ENCODE assay signal across 20 cellular contexts in the genomic region with DNA sequence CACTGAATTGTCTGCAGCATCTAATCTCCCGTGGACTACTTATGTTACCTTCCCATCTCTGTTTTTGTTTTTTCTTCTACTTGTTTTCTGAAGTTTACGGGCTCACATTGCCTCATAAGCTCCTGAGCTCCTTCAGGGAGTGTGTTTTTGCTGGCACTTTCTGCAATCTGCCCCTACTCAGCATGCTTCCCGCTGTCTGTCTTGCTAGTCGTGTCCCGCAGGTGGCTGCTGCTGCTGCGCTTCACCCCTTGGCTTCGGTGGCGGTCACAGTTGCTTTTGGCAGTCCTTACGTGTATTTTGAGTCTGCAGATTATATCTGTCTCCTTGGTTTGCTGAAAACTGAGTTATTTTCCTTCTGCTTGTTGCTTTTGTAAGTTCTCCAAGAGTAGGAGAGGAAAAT. TPM values are rescaled to one million over a fixed set of nuclear protein-coding genes. Genes with fewer than 3 reads are reported as not detected.
DNase-seq lines count a peak whose midpoint lies in the region; ATAC-seq and TF ChIP-seq lines count a peak whose summit lies in the region.
"Had no signal": no experiment of that assay in that cellular context is flagged by ENCODE, and none has a peak within 500 bp of the region (broad histone marks: within the 10 kb centered on the region; RNA-seq: fewer than 3 reads in every experiment).

No MANE protein-coding gene starts in this region.

- H3K27ac ChIP-seq in left lung, result peak overlapping the region in 1 of 2 donors; percentile 37
- H3K27ac ChIP-seq: BLaER1 treated with 17β-estradiol and CSF1 and Interleukin-3, amounts not matched to agents 10 nM and 100 nM; tibial artery had no signal

- DNase-seq in DMS79 treated with DMSO at 0.1 percent for 48 hours (lab: John Stamatoyannopoulos, UW) (peak; percentile 8), DMS79 (lab: John Stamatoyannopoulos, UW) (no peak), astrocyte of the hippocampus (ENCODE audit: low read depth, low spot score) (peak; percentile 47), left lung (no peak), smooth muscle cell of the brain vasculature (ENCODE audit: low read depth, low spot score) (peak; percentile 24), NCI-H187 treated with DMSO at 0.1 percent for 48 hours (lab: John Stamatoyannopoulos, UW) (no peak), RKO (ENCODE audit: low spot score) (no peak)
- DNase-seq: activated B cell treated with CpG ODN at 0.5 μM for 24 hours; activated effector memory CD4-positive, alpha-beta T cell treated with Interleukin-2 at 50 U/mL for 16 hours; anterior cingulate cortex; DMS153; glutamatergic neuron; NCI-H2171; NK-92 treated with Interleukin-12 subunit alpha and Interleukin-12 subunit beta, amount 100 ng/mL, for 24 hours; nucleus accumbens; T-cell; tibial artery had no signal

- ATAC-seq in left lung, result peak; percentile 72
- no peak for ATAC-seq in HG03442 (IDR thresholded peaks at IDR 0.05; ENCODE audit: unreplicated experiment)
- ATAC-seq: T-cell had no signal

- no peaks in the 10 kb centered on the region for H3K9me3 ChIP-seq in left lung
- H3K9me3 ChIP-seq: BLaER1 treated with 17β-estradiol and CSF1 and Interleukin-3, amounts not matched to agents 10 nM and 100 nM; tibial artery had no signal

- H3K4me3 ChIP-seq in left lung, result no peak overlapping the region
- H3K4me3 ChIP-seq: BLaER1 treated with 17β-estradiol and CSF1 and Interleukin-3, amounts not matched to agents 10 nM and 100 nM; tibial artery had no signal

- H3K27me3 ChIP-seq in left lung, result no peaks in the 10 kb centered on the region
- H3K27me3 ChIP-seq: BLaER1 treated with 17β-estradiol and CSF1 and Interleukin-3, amounts not matched to agents 10 nM and 100 nM; tibial artery had no signal

- peaks cover 0 to 4% of the 10 kb centered on the region in 2 donors for H3K4me1 ChIP-seq in left lung

- TF ChIP-seq CTCF in left lung (IDR thresholded peaks at IDR 0.05), result no peak

- intact Hi-C loops in left lung (cut with DNase I), result no loop called here

- H3K36me3 ChIP-seq in left lung, result no peaks in the 10 kb centered on the region
- H3K36me3 ChIP-seq: BLaER1 treated with 17β-estradiol and CSF1 and Interleukin-3, amounts not matched to agents 10 nM and 100 nM; tibial artery had no signal

RNA-seq across cellular contexts. Expression of a gene that starts 37.3 kb away (rescaled TPM):
- total RNA-seq in left lung, result under 1 TPM; 0.29 to 0.35 TPM
- total RNA-seq: activated B cell treated with CpG ODN at 0.5 μM for 24 hours, dermis microvascular lymphatic vessel endothelial cell, T-cell had no signal

RNA-seq across cellular contexts. Expression of a gene that starts 41.7 kb away (rescaled TPM):
- total RNA-seq in left lung, result 10 to 100 TPM; 39.9 to 41.2 TPM

Comparison
In these comparisons a context has a peak if more than half of its experiments do, and no peak if none do; other contexts are left out.
1. DNase-seq: peak in DMS79 treated with DMSO at 0.1 percent for 48 hours (single experiment), astrocyte of the hippocampus (single experiment) and smooth muscle cell of the brain vasculature (single experiment); none in DMS79 (single experiment), left lung (0 of 2), NCI-H187 treated with DMSO at 0.1 percent for 48 hours (single experiment) and RKO (single experiment).